In genomic region chr4:88527787-88528186, GRCh38 we compare ENCODE assay signal across 17 cellular contexts. TPM values are rescaled to one million over a fixed set of nuclear protein-coding genes. Genes with fewer than 3 reads are reported as not detected.
A peak's percentile ranks its signal among the peaks of the same experiment; 100 is the strongest.
DNase-seq lines count a peak whose midpoint lies in the region; ATAC-seq and TF ChIP-seq lines count a peak whose summit lies in the region.
"Had no signal": no experiment of that assay in that cellular context is flagged by ENCODE, and none has a peak within 500 bp of the region (broad histone marks: within the 10 kb centered on the region; RNA-seq: fewer than 3 reads in every experiment).

No MANE protein-coding gene starts in this region.

- no peak overlapping the region for H3K27ac Mint-ChIP-seq in natural killer cell treated with Interleukin-12 subunit alpha and Interleukin-12 subunit beta and Interleukin-15 and Interleukin-18, amount 100 ng/mL, for 72 hours
- no peak overlapping the region for H3K27ac Mint-ChIP-seq in natural killer cell
- H3K27ac Mint-ChIP-seq in stimulated activated memory B cell treated with anti-CD40 and anti-IgM and Interleukin-4, amounts not matched to agents 10 μg/mL and 1 μg/mL and 100 μg/mL, for 72 hours, result peak overlapping the region; percentile 46
- H3K27ac Mint-ChIP-seq in activated T-helper 17 cell treated with anti-CD3 and anti-CD28 coated beads, Interleukin-2, amount 50 U/mL, for 72 hours, result no peak overlapping the region
- no peak overlapping the region for H3K27ac Mint-ChIP-seq in activated CD4-positive, alpha-beta T cell treated with anti-CD3 and anti-CD28 coated beads, Interleukin-2, amount 10 ng/mL, durations not matched to agents 7 days and 5 days
- H3K27ac Mint-ChIP-seq: activated CD8-positive, alpha-beta T cell treated with anti-CD3 and anti-CD28 coated beads for 36 hours had no signal

- no peaks in the 10 kb centered on the region for H3K27me3 ChIP-seq in thyroid gland
- H3K27me3 ChIP-seq: cardiac muscle cell, gastroesophageal sphincter, upper lobe of right lung had no signal

- POLR2A ChIA-PET in activated CD4-positive, alpha-beta T cell treated with anti-CD3 and anti-CD28 coated beads, Interleukin-2, amount 10 ng/mL, durations not matched to agents 7 days and 5 days (lab: Charles Lee), result no interaction called here

- no peak for TF ChIP-seq POLR2A in thyroid gland (IDR thresholded peaks at IDR 0.05)

- 94% methylated on average over 7 to 8 of the region's 8 CpGs for WGBS in thyroid gland, 2 donors

- intact Hi-C loops in natural killer cell (cut with micrococcal nuclease), result no loop called here
- intact Hi-C loops in thyroid gland (cut with DNase I), result loop anchor here (5.0 kb wide), 1 partner anchor 135 kb away; no protein-coding TSS in a partner anchor

- H3K4me1 ChIP-seq in thyroid gland, result peaks cover 8 to 12% of the 10 kb centered on the region in 2 donors

- peaks cover 5 to 26% of the 10 kb centered on the region in 2 donors for H3K4me1 Mint-ChIP-seq in natural killer cell treated with Interleukin-12 subunit alpha and Interleukin-12 subunit beta and Interleukin-15 and Interleukin-18, amount 100 ng/mL, for 72 hours (ENCODE audit: low read depth in 2 of 2)
- H3K4me1 Mint-ChIP-seq in natural killer cell, result peaks cover 9 to 10% of the 10 kb centered on the region in 2 donors
- H3K4me1 Mint-ChIP-seq in stimulated activated memory B cell treated with anti-CD40 and anti-IgM and Interleukin-4, amounts not matched to agents 10 μg/mL and 1 μg/mL and 100 μg/mL, for 72 hours, result peaks cover 13% of the 10 kb centered on the region
- peaks cover 9% of the 10 kb centered on the region for H3K4me1 Mint-ChIP-seq in activated T-helper 17 cell treated with anti-CD3 and anti-CD28 coated beads, Interleukin-2, amount 50 U/mL, for 72 hours
- peaks cover 31% of the 10 kb centered on the region for H3K4me1 Mint-ChIP-seq in activated CD4-positive, alpha-beta T cell treated with anti-CD3 and anti-CD28 coated beads, Interleukin-2, amount 10 ng/mL, durations not matched to agents 7 days and 5 days

- no peak for TF ChIP-seq CTCF in natural killer cell (IDR thresholded peaks at IDR 0.05)
- no peak for TF ChIP-seq CTCF in thyroid gland (IDR thresholded peaks at IDR 0.05)

- ATAC-seq in natural killer cell treated with Interleukin-12 subunit alpha and Interleukin-12 subunit beta and Interleukin-15 and Interleukin-18, amount 100 ng/mL, for 72 hours, result peak in 1 of 2 donors; percentile 9
- no peak for ATAC-seq in natural killer cell
- peak; percentile 50 for ATAC-seq in GM21786 (IDR thresholded peaks at IDR 0.05; ENCODE audit: unreplicated experiment)
- ATAC-seq in HG03439 (IDR thresholded peaks at IDR 0.05; ENCODE audit: unreplicated experiment), result peak; percentile 54
- ATAC-seq in stimulated activated memory B cell treated with anti-CD40 and anti-IgM and Interleukin-4, amounts not matched to agents 10 μg/mL and 1 μg/mL and 100 μg/mL, for 72 hours, result no peak
- no peak for ATAC-seq in activated T-helper 17 cell treated with anti-CD3 and anti-CD28 coated beads, Interleukin-2, amount 50 U/mL, for 72 hours (replicated peaks)
- ATAC-seq: activated CD8-positive, alpha-beta T cell treated with anti-CD3 and anti-CD28 coated beads for 36 hours; gastroesophageal sphincter; upper lobe of right lung had no signal

- H3K4me3 ChIP-seq in thyroid gland (replicated peaks in 1 of 3), result no peak overlapping the region
- H3K4me3 ChIP-seq: cardiac muscle cell, gastroesophageal sphincter, upper lobe of right lung had no signal

- peak overlapping the region; percentile 54 for H3K4me3 Mint-ChIP-seq in natural killer cell treated with Interleukin-12 subunit alpha and Interleukin-12 subunit beta and Interleukin-15 and Interleukin-18, amount 100 ng/mL, for 72 hours
- H3K4me3 Mint-ChIP-seq in natural killer cell, result no peak overlapping the region
- no peak overlapping the region for H3K4me3 Mint-ChIP-seq in stimulated activated memory B cell treated with anti-CD40 and anti-IgM and Interleukin-4, amounts not matched to agents 10 μg/mL and 1 μg/mL and 100 μg/mL, for 72 hours
- no peak overlapping the region for H3K4me3 Mint-ChIP-seq in activated T-helper 17 cell treated with anti-CD3 and anti-CD28 coated beads, Interleukin-2, amount 50 U/mL, for 72 hours
- H3K4me3 Mint-ChIP-seq in activated CD4-positive, alpha-beta T cell treated with anti-CD3 and anti-CD28 coated beads, Interleukin-2, amount 10 ng/mL, durations not matched to agents 7 days and 5 days, result no peak overlapping the region
- H3K4me3 Mint-ChIP-seq: activated CD8-positive, alpha-beta T cell treated with anti-CD3 and anti-CD28 coated beads for 36 hours had no signal

- no peaks in the 10 kb centered on the region for H3K9me3 ChIP-seq in thyroid gland
- H3K9me3 ChIP-seq: gastroesophageal sphincter, upper lobe of right lung had no signal

- CTCF ChIA-PET in activated CD4-positive, alpha-beta T cell treated with anti-CD3 and anti-CD28 coated beads, Interleukin-2, amount 10 ng/mL, durations not matched to agents 7 days and 5 days (lab: Charles Lee), result interaction anchor here (1.5 to 4.7 kb wide), 3 partner anchors 9 to 12 kb away, joined by 4 to 14 read pairs (median 10); no protein-coding TSS in a partner anchor

- H3K36me3 ChIP-seq in thyroid gland, result no peaks in the 10 kb centered on the region
- H3K36me3 ChIP-seq: cardiac muscle cell, gastroesophageal sphincter, upper lobe of right lung had no signal

- H3K9me3 Mint-ChIP-seq in natural killer cell treated with Interleukin-12 subunit alpha and Interleukin-12 subunit beta and Interleukin-15 and Interleukin-18, amount 100 ng/mL, for 72 hours, result no peaks in the 10 kb centered on the region
- no peaks in the 10 kb centered on the region for H3K9me3 Mint-ChIP-seq in natural killer cell
- H3K9me3 Mint-ChIP-seq in stimulated activated memory B cell treated with anti-CD40 and anti-IgM and Interleukin-4, amounts not matched to agents 10 μg/mL and 1 μg/mL and 100 μg/mL, for 72 hours, result no peaks in the 10 kb centered on the region
- H3K9me3 Mint-ChIP-seq in activated T-helper 17 cell treated with anti-CD3 and anti-CD28 coated beads, Interleukin-2, amount 50 U/mL, for 72 hours, result no peaks in the 10 kb centered on the region
- H3K9me3 Mint-ChIP-seq in activated CD4-positive, alpha-beta T cell treated with anti-CD3 and anti-CD28 coated beads, Interleukin-2, amount 10 ng/mL, durations not matched to agents 7 days and 5 days, result no peaks in the 10 kb centered on the region
- H3K9me3 Mint-ChIP-seq: activated CD8-positive, alpha-beta T cell treated with anti-CD3 and anti-CD28 coated beads for 36 hours had no signal

- no peaks in the 10 kb centered on the region for H3K27me3 Mint-ChIP-seq in natural killer cell treated with Interleukin-12 subunit alpha and Interleukin-12 subunit beta and Interleukin-15 and Interleukin-18, amount 100 ng/mL, for 72 hours
- H3K27me3 Mint-ChIP-seq in natural killer cell (ENCODE audit: low read depth in 2 of 2), result no peaks in the 10 kb centered on the region
- no peaks in the 10 kb centered on the region for H3K27me3 Mint-ChIP-seq in stimulated activated memory B cell treated with anti-CD40 and anti-IgM and Interleukin-4, amounts not matched to agents 10 μg/mL and 1 μg/mL and 100 μg/mL, for 72 hours
- H3K27me3 Mint-ChIP-seq in activated T-helper 17 cell treated with anti-CD3 and anti-CD28 coated beads, Interleukin-2, amount 50 U/mL, for 72 hours, result no peaks in the 10 kb centered on the region
- H3K27me3 Mint-ChIP-seq in activated CD4-positive, alpha-beta T cell treated with anti-CD3 and anti-CD28 coated beads, Interleukin-2, amount 10 ng/mL, durations not matched to agents 7 days and 5 days, result no peaks in the 10 kb centered on the region
- H3K27me3 Mint-ChIP-seq: activated CD8-positive, alpha-beta T cell treated with anti-CD3 and anti-CD28 coated beads for 36 hours had no signal

- H3K36me3 Mint-ChIP-seq in natural killer cell treated with Interleukin-12 subunit alpha and Interleukin-12 subunit beta and Interleukin-15 and Interleukin-18, amount 100 ng/mL, for 72 hours, result peaks cover 2% of the 10 kb centered on the region
- no peaks in the 10 kb centered on the region for H3K36me3 Mint-ChIP-seq in natural killer cell
- no peaks in the 10 kb centered on the region for H3K36me3 Mint-ChIP-seq in stimulated activated memory B cell treated with anti-CD40 and anti-IgM and Interleukin-4, amounts not matched to agents 10 μg/mL and 1 μg/mL and 100 μg/mL, for 72 hours
- peaks cover 3% of the 10 kb centered on the region for H3K36me3 Mint-ChIP-seq in activated T-helper 17 cell treated with anti-CD3 and anti-CD28 coated beads, Interleukin-2, amount 50 U/mL, for 72 hours (ENCODE audit: low read depth)
- H3K36me3 Mint-ChIP-seq in activated CD4-positive, alpha-beta T cell treated with anti-CD3 and anti-CD28 coated beads, Interleukin-2, amount 10 ng/mL, durations not matched to agents 7 days and 5 days (ENCODE audit: low read depth), result peaks cover 1% of the 10 kb centered on the region

- DNase-seq in natural killer cell treated with Interleukin-12 subunit alpha and Interleukin-12 subunit beta and Interleukin-15 and Interleukin-18, amount 100 ng/mL, for 72 hours (ENCODE audit: low spot score), result no peak
- DNase-seq in natural killer cell, result no peak
- DNase-seq in thyroid gland, result no peak
- no peak for DNase-seq in activated CD4-positive, alpha-beta T cell treated with anti-CD3 and anti-CD28 coated beads, Interleukin-2, amount 10 ng/mL, durations not matched to agents 7 days and 5 days
- DNase-seq: activated CD8-positive, alpha-beta T cell treated with anti-CD3 and anti-CD28 coated beads for 36 hours; activated naive CD4-positive, alpha-beta T cell; NCI-H2029 treated with DMSO at 0.1 percent for 48 hours; posterior cingulate gyrus; Right ventricle myocardium superior; T-helper 9 cell; upper lobe of right lung had no signal

- no peak overlapping the region for H3K27ac ChIP-seq in thyroid gland
- H3K27ac ChIP-seq: cardiac muscle cell, gastroesophageal sphincter, upper lobe of right lung had no signal

RNA-seq across cellular contexts. Expression of gene PYURF, which starts 4.2 kb away (rescaled TPM):
- total RNA-seq in natural killer cell treated with Interleukin-12 subunit alpha and Interleukin-12 subunit beta and Interleukin-15 and Interleukin-18, amount 100 ng/mL, for 72 hours, result 10 to 100 TPM; 31.3 to 46.3 TPM
- 10 to 100 TPM; 33.4 to 37.6 (median 35.5) TPM for total RNA-seq in natural killer cell
- total RNA-seq in thyroid gland, result 100 to 1,000 TPM in 2 of 4 donors, 10 to 100 TPM in 2; 84.7 to 154 (median 98.0) TPM
- 10 to 100 TPM; 28.6 to 54.5 TPM for total RNA-seq in activated T-helper 17 cell treated with anti-CD3 and anti-CD28 coated beads, Interleukin-2, amount 50 U/mL, for 72 hours
- total RNA-seq in activated CD4-positive, alpha-beta T cell treated with anti-CD3 and anti-CD28 coated beads, Interleukin-2, amount 10 ng/mL, durations not matched to agents 7 days and 5 days, result 10 to 100 TPM; 37.0 to 47.5 TPM

Comparison
In these comparisons a context has a peak if more than half of its experiments do, and no peak if none do; other contexts are left out.
1. ATAC-seq: peak in GM21786 (single experiment) and HG03439 (single experiment); none in natural killer cell (0 of 3), stimulated activated memory B cell treated with anti-CD40 and anti-IgM and Interleukin-4, amounts not matched to agents 10 μg/mL and 1 μg/mL and 100 μg/mL, for 72 hours (single experiment) and activated T-helper 17 cell treated with anti-CD3 and anti-CD28 coated beads, Interleukin-2, amount 50 U/mL, for 72 hours (single experiment).